8 cellular contexts compared by ENCODE assay signal in the genomic region with DNA sequence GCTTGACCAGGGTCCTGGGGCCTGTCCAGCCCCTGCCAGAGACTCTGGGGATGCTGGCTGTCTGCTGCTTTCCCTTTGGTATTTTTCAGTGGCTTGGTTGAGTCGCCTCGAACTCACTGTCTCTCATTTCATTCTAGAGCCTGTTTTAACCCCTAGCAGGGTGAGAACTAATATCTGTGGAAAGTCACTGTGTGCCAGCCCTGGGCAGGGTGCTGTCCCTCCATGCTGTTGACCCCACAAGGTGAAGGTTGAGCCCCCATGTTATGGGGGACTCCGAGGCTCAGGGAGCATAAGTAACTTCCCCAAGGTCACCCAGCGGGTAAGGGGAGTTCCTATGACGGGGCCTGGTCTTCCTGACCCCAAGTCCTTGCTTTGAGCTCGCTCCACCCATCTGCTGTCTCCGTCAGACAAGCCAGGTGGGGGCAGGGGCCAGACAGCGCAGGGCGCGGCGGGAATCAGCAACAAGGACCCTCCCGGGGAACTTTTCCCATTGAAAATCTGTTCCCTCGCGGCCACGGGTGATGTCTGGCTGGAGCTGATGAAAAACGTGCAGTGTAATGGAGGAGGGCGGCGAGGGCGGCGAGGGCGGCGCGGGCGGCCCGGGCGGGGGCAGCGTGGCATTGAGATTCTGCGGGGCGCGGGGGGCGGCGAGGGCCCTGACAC. TPM values are rescaled to one million over a fixed set of nuclear protein-coding genes. Genes with fewer than 3 reads are reported as not detected.
DNase-seq lines count a peak whose midpoint lies in the region; ATAC-seq and TF ChIP-seq lines count a peak whose summit lies in the region.

No MANE protein-coding gene starts in this region.

- peaks cover 41% of the 10 kb centered on the region for H3K27me3 Mint-ChIP-seq in activated CD8-positive, alpha-beta memory T cell treated with anti-CD3 and anti-CD28 coated beads, Interleukin-2, amount 10 ng/mL, durations not matched to agents 7 days and 5 days
- H3K27me3 Mint-ChIP-seq in stimulated activated memory B cell treated with anti-CD40 and anti-IgM and Interleukin-4, amounts not matched to agents 10 μg/mL and 1 μg/mL and 100 μg/mL, for 72 hours = peaks cover 55% of the 10 kb centered on the region

- no peak overlapping the region for H3K27ac Mint-ChIP-seq in activated CD8-positive, alpha-beta memory T cell treated with anti-CD3 and anti-CD28 coated beads, Interleukin-2, amount 10 ng/mL, durations not matched to agents 7 days and 5 days
- peak overlapping the region; percentile 86 for H3K27ac Mint-ChIP-seq in stimulated activated memory B cell treated with anti-CD40 and anti-IgM and Interleukin-4, amounts not matched to agents 10 μg/mL and 1 μg/mL and 100 μg/mL, for 72 hours

- peaks cover 0 to 45% of the 10 kb centered on the region in 2 donors for H3K4me1 ChIP-seq in right atrium auricular region

- CTCF ChIA-PET in BJ (lab: Yijun Ruan, JAX) = interaction anchor here (0.6 to 9.0 kb wide), 12 partner anchors 9 to 351 kb away, joined by 3 to 259 read pairs (median 6); a partner anchor contains a TSS
- CTCF ChIA-PET in activated CD8-positive, alpha-beta memory T cell treated with anti-CD3 and anti-CD28 coated beads, Interleukin-2, amount 10 ng/mL, durations not matched to agents 7 days and 5 days (lab: Charles Lee) = interaction anchor here (1.7 to 6.3 kb wide), 4 partner anchors 81 to 241 kb away, joined by 6 to 73 read pairs (median 32); no protein-coding TSS in a partner anchor

- no peak for DNase-seq in BJ (ENCODE audit: low read depth)
- DNase-seq in HFF-Myc (ENCODE audit: extremely low read depth, low read depth) = no peak
- DNase-seq in activated CD8-positive, alpha-beta memory T cell treated with anti-CD3 and anti-CD28 coated beads, Interleukin-2, amount 10 ng/mL, durations not matched to agents 7 days and 5 days = no peak
- DNase-seq in right atrium auricular region (ENCODE audit: low spot score) = no peak
- no peak for DNase-seq in NCI-H2196 treated with DMSO at 0.1 percent for 48 hours (lab: John Stamatoyannopoulos, UW; ENCODE audit: unreplicated experiment)

- peak; percentile 28 for ATAC-seq in activated CD8-positive, alpha-beta memory T cell treated with anti-CD3 and anti-CD28 coated beads, Interleukin-2, amount 10 ng/mL, durations not matched to agents 7 days and 5 days
- no peak for ATAC-seq in stimulated activated memory B cell treated with anti-CD40 and anti-IgM and Interleukin-4, amounts not matched to agents 10 μg/mL and 1 μg/mL and 100 μg/mL, for 72 hours
- ATAC-seq in GM18870 (IDR thresholded peaks at IDR 0.05; ENCODE audit: unreplicated experiment) (no peak), GM21717 (IDR thresholded peaks at IDR 0.05; ENCODE audit: unreplicated experiment) (no peak)

- H3K36me3 Mint-ChIP-seq in activated CD8-positive, alpha-beta memory T cell treated with anti-CD3 and anti-CD28 coated beads, Interleukin-2, amount 10 ng/mL, durations not matched to agents 7 days and 5 days = no peaks in the 10 kb centered on the region
- peaks cover 6% of the 10 kb centered on the region for H3K36me3 Mint-ChIP-seq in stimulated activated memory B cell treated with anti-CD40 and anti-IgM and Interleukin-4, amounts not matched to agents 10 μg/mL and 1 μg/mL and 100 μg/mL, for 72 hours

- H3K36me3 ChIP-seq in BJ (ENCODE audit: control insufficient read depth, insufficient read depth, low read length) = peaks cover 4% of the 10 kb centered on the region
- H3K36me3 ChIP-seq in right atrium auricular region = no peaks in the 10 kb centered on the region

- TF ChIP-seq CTCF in BJ (IDR thresholded peaks at IDR 0.05; ENCODE audit: insufficient read depth, low read depth, low read length) = no peak
- TF ChIP-seq CTCF in HFF-Myc (IDR thresholded peaks at IDR 0.05; ENCODE audit: low read depth, low read length, missing control alignments) = no peak
- TF ChIP-seq CTCF in right atrium auricular region (IDR thresholded peaks at IDR 0.05) = no peak

- H3K9me3 ChIP-seq in right atrium auricular region = no peaks in the 10 kb centered on the region

- POLR2A ChIA-PET in BJ (lab: Charles Lee) = interaction anchor here (0.5 kb wide), 1 partner anchor 1912 kb away, joined by 3 read pairs; no protein-coding TSS in a partner anchor

- H3K4me1 Mint-ChIP-seq in activated CD8-positive, alpha-beta memory T cell treated with anti-CD3 and anti-CD28 coated beads, Interleukin-2, amount 10 ng/mL, durations not matched to agents 7 days and 5 days = peaks cover 15% of the 10 kb centered on the region
- H3K4me1 Mint-ChIP-seq in stimulated activated memory B cell treated with anti-CD40 and anti-IgM and Interleukin-4, amounts not matched to agents 10 μg/mL and 1 μg/mL and 100 μg/mL, for 72 hours = peaks cover 41% of the 10 kb centered on the region

- no peaks in the 10 kb centered on the region for H3K9me3 Mint-ChIP-seq in activated CD8-positive, alpha-beta memory T cell treated with anti-CD3 and anti-CD28 coated beads, Interleukin-2, amount 10 ng/mL, durations not matched to agents 7 days and 5 days (ENCODE audit: low read depth)
- no peaks in the 10 kb centered on the region for H3K9me3 Mint-ChIP-seq in stimulated activated memory B cell treated with anti-CD40 and anti-IgM and Interleukin-4, amounts not matched to agents 10 μg/mL and 1 μg/mL and 100 μg/mL, for 72 hours

- H3K4me3 Mint-ChIP-seq in activated CD8-positive, alpha-beta memory T cell treated with anti-CD3 and anti-CD28 coated beads, Interleukin-2, amount 10 ng/mL, durations not matched to agents 7 days and 5 days = peak overlapping the region; percentile 71
- H3K4me3 Mint-ChIP-seq in stimulated activated memory B cell treated with anti-CD40 and anti-IgM and Interleukin-4, amounts not matched to agents 10 μg/mL and 1 μg/mL and 100 μg/mL, for 72 hours = peak overlapping the region; percentile 83

- H3K27ac ChIP-seq in right atrium auricular region = peak overlapping the region; percentile 33 to 59

- peak overlapping the region; percentile 47 for H3K4me3 ChIP-seq in BJ (ENCODE audit: low read depth, low read length)
- peak overlapping the region; percentile 39 for H3K4me3 ChIP-seq in HFF-Myc (replicated peaks; ENCODE audit: low read depth, low read length)
- H3K4me3 ChIP-seq in right atrium auricular region = peak overlapping the region; percentile 31 to 63

- H3K27me3 ChIP-seq in BJ (ENCODE audit: control insufficient read depth, insufficient read depth, low read length) (no peaks in the 10 kb centered on the region), right atrium auricular region (no peaks in the 10 kb centered on the region)

RNA-seq across cellular contexts. Expression of a gene that starts 32.8 kb away (rescaled TPM):
- 25.4 and 44.2 TPM in 2 replicates for polyA plus RNA-seq in BJ (2011; rRNA removed)
- 41.9 and 63.6 TPM in 2 replicates for polyA minus RNA-seq in BJ (2011; rRNA and poly(A)+ RNA removed)
- 10 to 100 TPM; 29.4 to 34.3 TPM for total RNA-seq in activated CD8-positive, alpha-beta memory T cell treated with anti-CD3 and anti-CD28 coated beads, Interleukin-2, amount 10 ng/mL, durations not matched to agents 7 days and 5 days
- total RNA-seq in right atrium auricular region = 10 to 100 TPM; 37.3 to 46.1 TPM

RNA-seq across cellular contexts. Expression of a gene that starts 42.5 kb away (rescaled TPM):
- 48.1 and 62.5 TPM in 2 replicates for polyA plus RNA-seq in BJ (2011; rRNA removed)
- 52.8 and 163 TPM in 2 replicates for polyA minus RNA-seq in BJ (2011; rRNA and poly(A)+ RNA removed)
- total RNA-seq in activated CD8-positive, alpha-beta memory T cell treated with anti-CD3 and anti-CD28 coated beads, Interleukin-2, amount 10 ng/mL, durations not matched to agents 7 days and 5 days = 100 to 1,000 TPM; 136 to 148 TPM
- 10 to 100 TPM; 44.6 to 52.7 TPM for total RNA-seq in right atrium auricular region

RNA-seq across cellular contexts. Expression of a gene that starts 50.5 kb away (rescaled TPM):
- 0.39 and 0.50 TPM in 2 replicates for polyA plus RNA-seq in BJ (2011; rRNA removed)
- polyA minus RNA-seq in BJ (2011; rRNA and poly(A)+ RNA removed) = 0.15 TPM in 1 of 2 replicates, not detected in the other
- under 1 TPM; 0.33 to 0.38 TPM for total RNA-seq in activated CD8-positive, alpha-beta memory T cell treated with anti-CD3 and anti-CD28 coated beads, Interleukin-2, amount 10 ng/mL, durations not matched to agents 7 days and 5 days
- 1 to 10 TPM; 1.6 to 3.6 TPM for total RNA-seq in right atrium auricular region
